ENCODE assay signal across 8 cellular contexts in the genomic region with DNA sequence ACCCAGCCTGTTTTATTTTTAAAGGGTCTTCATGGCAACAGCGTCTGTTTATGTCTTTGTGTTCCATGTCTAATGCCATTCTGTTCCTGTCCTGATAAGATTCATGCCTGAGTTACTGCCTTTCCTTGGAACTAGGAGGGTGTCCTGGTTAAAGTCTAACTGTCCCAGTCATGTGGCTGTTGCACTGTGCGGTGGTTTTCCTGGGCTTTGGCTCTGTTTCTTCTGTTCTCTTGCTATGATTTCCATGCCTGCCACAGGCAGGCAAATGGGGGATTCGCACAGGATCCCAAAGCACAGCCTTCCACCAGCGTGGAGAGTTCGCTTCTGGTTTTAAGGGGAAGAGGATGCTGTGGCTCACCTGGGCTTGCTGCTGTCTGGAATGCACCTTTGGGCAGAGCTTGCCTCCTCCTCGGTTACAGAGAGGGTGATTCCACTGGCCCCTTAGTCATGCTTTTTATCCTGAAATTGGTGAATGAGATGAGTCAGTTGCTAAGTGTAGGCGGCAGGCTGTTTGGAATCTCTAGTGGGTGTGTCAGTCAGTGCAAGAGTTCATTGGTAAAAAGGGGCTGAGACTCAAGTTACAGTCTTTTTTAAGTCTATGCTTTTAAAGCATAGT.
DNase-seq lines count a peak whose midpoint lies in the region; ATAC-seq, FAIRE-seq and TF ChIP-seq lines count a peak whose summit lies in the region.

No MANE protein-coding gene starts in this region.

- no peak for TF ChIP-seq RAD21 in Ishikawa (IDR thresholded peaks at IDR 0.05; ENCODE audit: low read depth)

- POLR2A ChIA-PET in CD8-positive, alpha-beta T cell (lab: Charles Lee) = no interaction called here

- no peak overlapping the region for H3K27ac ChIP-seq in CD8-positive, alpha-beta T cell (ENCODE audit: low read depth, low read length)
- H3K27ac ChIP-seq in tibial artery = peak overlapping the region; percentile 49 to 58

- no peak overlapping the region for H3K4me3 ChIP-seq in CD8-positive, alpha-beta T cell (ENCODE audit: low read depth, low read length)
- no peak overlapping the region for H3K4me3 ChIP-seq in bronchial epithelial cell (ENCODE audit: low read depth, low read length)
- H3K4me3 ChIP-seq in tibial artery = no peak overlapping the region

- H3K36me3 ChIP-seq in CD8-positive, alpha-beta T cell (ENCODE audit: insufficient read depth, low read length) = no peaks in the 10 kb centered on the region
- H3K36me3 ChIP-seq in bronchial epithelial cell (ENCODE audit: control insufficient read depth, insufficient read depth, low read length) = peaks cover 5% of the 10 kb centered on the region
- no peaks in the 10 kb centered on the region for H3K36me3 ChIP-seq in tibial artery

- no peaks in the 10 kb centered on the region for H3K9me3 ChIP-seq in CD8-positive, alpha-beta T cell (ENCODE audit: low read length)
- H3K9me3 ChIP-seq in tibial artery = no peaks in the 10 kb centered on the region

- H3K4me3 Mint-ChIP-seq in CD8-positive, alpha-beta T cell = no peak overlapping the region
- no peak overlapping the region for H3K4me3 Mint-ChIP-seq in effector memory CD8-positive, alpha-beta T cell

- ATAC-seq in CD8-positive, alpha-beta T cell = no peak
- ATAC-seq in GM21529 (IDR thresholded peaks at IDR 0.05; ENCODE audit: unreplicated experiment) = no peak
- ATAC-seq in effector memory CD8-positive, alpha-beta T cell (replicated peaks) = no peak

- peaks cover 35% of the 10 kb centered on the region for H3K36me3 Mint-ChIP-seq in CD8-positive, alpha-beta T cell
- H3K36me3 Mint-ChIP-seq in effector memory CD8-positive, alpha-beta T cell (ENCODE audit: insufficient read depth) = peaks cover 10% of the 10 kb centered on the region

- H3K27ac Mint-ChIP-seq in CD8-positive, alpha-beta T cell = peak overlapping the region; percentile 55
- H3K27ac Mint-ChIP-seq in effector memory CD8-positive, alpha-beta T cell = no peak overlapping the region

- no peaks in the 10 kb centered on the region for H3K27me3 ChIP-seq in CD8-positive, alpha-beta T cell (ENCODE audit: insufficient read depth, low read length)
- H3K27me3 ChIP-seq in bronchial epithelial cell (ENCODE audit: control insufficient read depth, insufficient read depth, low read length) (no peaks in the 10 kb centered on the region), tibial artery (no peaks in the 10 kb centered on the region)

- CTCF ChIA-PET in CD8-positive, alpha-beta T cell (lab: Charles Lee) = interaction anchor here (2.6 kb wide), 1 partner anchor 12 kb away, joined by 19 read pairs; no protein-coding TSS in a partner anchor

- no peak for DNase-seq in CD8-positive, alpha-beta T cell
- peak; percentile 97 for DNase-seq in bronchial epithelial cell (ENCODE audit: low read depth)
- peak; percentile 95 for DNase-seq in kidney glomerular epithelial cell (lab: John Stamatoyannopoulos, UW)
- DNase-seq in tibial artery = peak in 1 of 2 donors; percentile 63
- DNase-seq in effector memory CD8-positive, alpha-beta T cell = no peak
- DNase-seq in NCI-H2196 (lab: John Stamatoyannopoulos, UW; ENCODE audit: unreplicated experiment) = no peak

- H3K4me1 ChIP-seq in CD8-positive, alpha-beta T cell (ENCODE audit: insufficient read depth, low read length) = no peaks in the 10 kb centered on the region
- H3K4me1 ChIP-seq in tibial artery = peaks cover 0 to 19% (median 13%) of the 10 kb centered on the region in 4 donors

- intact Hi-C loops in CD8-positive, alpha-beta T cell (cut with DNase I, micrococcal nuclease) = no loop called here
- intact Hi-C loops in tibial artery (cut with DNase I; ENCODE audit: low total_unique reads) = no loop called here

- H3K9me3 Mint-ChIP-seq in CD8-positive, alpha-beta T cell = no peaks in the 10 kb centered on the region
- H3K9me3 Mint-ChIP-seq in effector memory CD8-positive, alpha-beta T cell = no peaks in the 10 kb centered on the region

- TF ChIP-seq CTCF in CD8-positive, alpha-beta T cell (IDR thresholded peaks at IDR 0.05) = no peak
- TF ChIP-seq CTCF in bronchial epithelial cell (IDR thresholded peaks at IDR 0.05; ENCODE audit: insufficient read depth, low read length, severe bottlenecking) = no peak
- no peak for TF ChIP-seq CTCF in tibial artery (IDR thresholded peaks at IDR 0.05)

- H3K4me1 Mint-ChIP-seq in CD8-positive, alpha-beta T cell (ENCODE audit: low read depth) = no peaks in the 10 kb centered on the region
- H3K4me1 Mint-ChIP-seq in effector memory CD8-positive, alpha-beta T cell (ENCODE audit: low read depth in 2 of 2) = peaks cover 6 to 8% of the 10 kb centered on the region in 2 donors

- H3K27me3 Mint-ChIP-seq in CD8-positive, alpha-beta T cell (ENCODE audit: low read depth) = no peaks in the 10 kb centered on the region
- H3K27me3 Mint-ChIP-seq in effector memory CD8-positive, alpha-beta T cell = no peaks in the 10 kb centered on the region

- no peak for TF ChIP-seq EP300 in Ishikawa (IDR thresholded peaks at IDR 0.05; ENCODE audit: borderline replicate concordance)

- FAIRE-seq in bronchial epithelial cell (lab: Jason Lieb, UNC) = peak; percentile 40

TF ChIP-seq in Ishikawa, 13 proteins besides CTCF, POLR2A, EP300 and RAD21:
- TF ChIP-seq CREB1 (IDR thresholded peaks at IDR 0.05; ENCODE audit: low read depth) (no peak), TEAD4 (IDR thresholded peaks at IDR 0.05) (no peak; the same call in 1 of the 2 replicates), EGR1 (IDR thresholded peaks at IDR 0.05) (peak; percentile 71)
- TF ChIP-seq, protein P1, sequence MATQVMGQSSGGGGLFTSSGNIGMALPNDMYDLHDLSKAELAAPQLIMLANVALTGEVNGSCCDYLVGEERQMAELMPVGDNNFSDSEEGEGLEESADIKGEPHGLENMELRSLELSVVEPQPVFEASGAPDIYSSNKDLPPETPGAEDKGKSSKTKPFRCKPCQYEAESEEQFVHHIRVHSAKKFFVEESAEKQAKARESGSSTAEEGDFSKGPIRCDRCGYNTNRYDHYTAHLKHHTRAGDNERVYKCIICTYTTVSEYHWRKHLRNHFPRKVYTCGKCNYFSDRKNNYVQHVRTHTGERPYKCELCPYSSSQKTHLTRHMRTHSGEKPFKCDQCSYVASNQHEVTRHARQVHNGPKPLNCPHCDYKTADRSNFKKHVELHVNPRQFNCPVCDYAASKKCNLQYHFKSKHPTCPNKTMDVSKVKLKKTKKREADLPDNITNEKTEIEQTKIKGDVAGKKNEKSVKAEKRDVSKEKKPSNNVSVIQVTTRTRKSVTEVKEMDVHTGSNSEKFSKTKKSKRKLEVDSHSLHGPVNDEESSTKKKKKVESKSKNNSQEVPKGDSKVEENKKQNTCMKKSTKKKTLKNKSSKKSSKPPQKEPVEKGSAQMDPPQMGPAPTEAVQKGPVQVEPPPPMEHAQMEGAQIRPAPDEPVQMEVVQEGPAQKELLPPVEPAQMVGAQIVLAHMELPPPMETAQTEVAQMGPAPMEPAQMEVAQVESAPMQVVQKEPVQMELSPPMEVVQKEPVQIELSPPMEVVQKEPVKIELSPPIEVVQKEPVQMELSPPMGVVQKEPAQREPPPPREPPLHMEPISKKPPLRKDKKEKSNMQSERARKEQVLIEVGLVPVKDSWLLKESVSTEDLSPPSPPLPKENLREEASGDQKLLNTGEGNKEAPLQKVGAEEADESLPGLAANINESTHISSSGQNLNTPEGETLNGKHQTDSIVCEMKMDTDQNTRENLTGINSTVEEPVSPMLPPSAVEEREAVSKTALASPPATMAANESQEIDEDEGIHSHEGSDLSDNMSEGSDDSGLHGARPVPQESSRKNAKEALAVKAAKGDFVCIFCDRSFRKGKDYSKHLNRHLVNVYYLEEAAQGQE (IDR thresholded peaks at IDR 0.05; ENCODE audit: low read depth) = no peak
- TF ChIP-seq, protein P2, sequence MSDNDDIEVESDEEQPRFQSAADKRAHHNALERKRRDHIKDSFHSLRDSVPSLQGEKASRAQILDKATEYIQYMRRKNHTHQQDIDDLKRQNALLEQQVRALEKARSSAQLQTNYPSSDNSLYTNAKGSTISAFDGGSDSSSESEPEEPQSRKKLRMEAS (IDR thresholded peaks at IDR 0.05) = 0 out of 2 replicates have a peak, but pooled peaks have one; percentile 23
TF ChIP-seq in Ishikawa: peak in this region for 2.

Comparison
In these comparisons a context has a peak if more than half of its experiments do, and no peak if none do; other contexts are left out.
1. DNase-seq: peak in bronchial epithelial cell (single experiment) and kidney glomerular epithelial cell (single experiment); none in CD8-positive, alpha-beta T cell (0 of 7), effector memory CD8-positive, alpha-beta T cell (0 of 3) and NCI-H2196 (single experiment).